9 cellular contexts compared by ENCODE assay signal in genomic region chr7:129950191-129950940, GRCh38. TPM values are rescaled to one million over a fixed set of nuclear protein-coding genes. Genes with fewer than 3 reads are reported as not detected.
DNase-seq lines count a peak whose midpoint lies in the region; ATAC-seq and TF ChIP-seq lines count a peak whose summit lies in the region.
"Had no signal": no experiment of that assay in that cellular context is flagged by ENCODE, and none has a peak within 500 bp of the region (broad histone marks: within the 10 kb centered on the region; RNA-seq: fewer than 3 reads in every experiment).

No MANE protein-coding gene starts in this region.

- H3K27ac Mint-ChIP-seq in activated naive CD8-positive, alpha-beta T cell treated with anti-CD3 and anti-CD28 coated beads, Interleukin-2, amount 50 U/mL, for 24 hours = no peak overlapping the region

- H3K36me3 Mint-ChIP-seq in activated naive CD8-positive, alpha-beta T cell treated with anti-CD3 and anti-CD28 coated beads, Interleukin-2, amount 50 U/mL, for 24 hours (ENCODE audit: low read depth) = no peaks in the 10 kb centered on the region

- no peak overlapping the region for H3K4me3 Mint-ChIP-seq in activated naive CD8-positive, alpha-beta T cell treated with anti-CD3 and anti-CD28 coated beads, Interleukin-2, amount 50 U/mL, for 24 hours
- H3K4me3 Mint-ChIP-seq: neural crest cell had no signal

- peaks cover 29% of the 10 kb centered on the region for H3K4me1 Mint-ChIP-seq in activated naive CD8-positive, alpha-beta T cell treated with anti-CD3 and anti-CD28 coated beads, Interleukin-2, amount 50 U/mL, for 24 hours

- H3K4me3 ChIP-seq in AG09309 (ENCODE audit: control insufficient read depth, low read depth, low read length) = peak overlapping the region; percentile 91

- no peaks in the 10 kb centered on the region for H3K27me3 Mint-ChIP-seq in activated naive CD8-positive, alpha-beta T cell treated with anti-CD3 and anti-CD28 coated beads, Interleukin-2, amount 50 U/mL, for 24 hours

- intact Hi-C loops in sciatic nerve (cut with DNase I) = no loop called here

- TF ChIP-seq CTCF in AG09309 (IDR thresholded peaks at IDR 0.05; ENCODE audit: control insufficient read depth, insufficient read depth, low read depth, low read length, missing control alignments) = no peak

- ATAC-seq in GM18868 (IDR thresholded peaks at IDR 0.05; ENCODE audit: unreplicated experiment) = peak; percentile 23
- ATAC-seq in sciatic nerve = no peak
- ATAC-seq in activated naive CD8-positive, alpha-beta T cell treated with anti-CD3 and anti-CD28 coated beads, Interleukin-2, amount 50 U/mL, for 24 hours = no peak

- DNase-seq in AG09309 (ENCODE audit: low read depth) (no peak), NCI-H2227 (lab: John Stamatoyannopoulos, UW; ENCODE audit: unreplicated experiment) (peak; percentile 74), fibroblast of peridontal ligament (ENCODE audit: extremely low read depth) (peak; percentile 42), sciatic nerve (ENCODE audit: low spot score) (peak; percentile 35), MV-4-11 (lab: John Stamatoyannopoulos, UW) (no peak), T-helper 9 cell (no peak)
- no peak for DNase-seq in activated naive CD8-positive, alpha-beta T cell treated with anti-CD3 and anti-CD28 coated beads, Interleukin-2, amount 50 U/mL, for 24 hours

- H3K9me3 Mint-ChIP-seq in activated naive CD8-positive, alpha-beta T cell treated with anti-CD3 and anti-CD28 coated beads, Interleukin-2, amount 50 U/mL, for 24 hours = no peaks in the 10 kb centered on the region
- H3K9me3 Mint-ChIP-seq: neural crest cell had no signal

RNA-seq across cellular contexts. Expression of gene UBE2H, which starts 2.4 kb away (rescaled TPM):
- 92.1 TPM for total RNA-seq in sciatic nerve

Comparison
In these comparisons a context has a peak if more than half of its experiments do, and no peak if none do; other contexts are left out.
1. DNase-seq: peak in NCI-H2227 (single experiment), fibroblast of peridontal ligament (single experiment) and sciatic nerve (single experiment); none in AG09309 (single experiment), MV-4-11 (single experiment), activated naive CD8-positive, alpha-beta T cell treated with anti-CD3 and anti-CD28 coated beads, Interleukin-2, amount 50 U/mL, for 24 hours (single experiment) and T-helper 9 cell (single experiment).